ENCODE assay signal across 8 cellular contexts in genomic region chr1:155856257-155856974, GRCh38. TPM values are rescaled to one million over a fixed set of nuclear protein-coding genes. Genes with fewer than 3 reads are reported as not detected.
DNase-seq lines count a peak whose midpoint lies in the region; ATAC-seq and TF ChIP-seq lines count a peak whose summit lies in the region.

No MANE protein-coding gene starts in this region.

- H3K27me3 ChIP-seq in SU-DHL-6 (ENCODE audit: low read length) (no peaks in the 10 kb centered on the region), psoas muscle (ENCODE audit: insufficient read depth in 3 of 3, low read length in 2 of 3) (no peaks in the 10 kb centered on the region)

- H3K27ac ChIP-seq in SU-DHL-6 (ENCODE audit: low read depth, low read length) = peak overlapping the region; percentile 25
- H3K27ac ChIP-seq in psoas muscle = peak overlapping the region; percentile 93

- H3K4me1 ChIP-seq in psoas muscle = peaks cover 15% of the 10 kb centered on the region

- WGBS in psoas muscle, 3 donors = 50 to 58% (median 50%) methylated on average over 18 to 20 of the region's 20 CpGs

- H4K20me1 ChIP-seq in SU-DHL-6 (ENCODE audit: low read depth, low read length) = no peaks in the 10 kb centered on the region

- intact Hi-C loops in psoas muscle (cut with DNase I) = loop anchor here in 1 of 2 donors (5.0 kb wide), 1 partner anchor 56 kb away; the partner anchor contains the start of gene RIT1

- H2AFZ ChIP-seq in SU-DHL-6 (ENCODE audit: low read depth, low read length, severe bottlenecking) = peak overlapping the region; percentile 65

- TF ChIP-seq CTCF in SU-DHL-6 (IDR thresholded peaks at IDR 0.05; ENCODE audit: insufficient read depth, low read length, poor library complexity, severe bottlenecking) (no peak), fibroblast of mammary gland (conservative IDR thresholded peaks at IDR 0.05; ENCODE audit: control insufficient read depth, insufficient read depth, low read depth, low read length) (no peak), psoas muscle (IDR thresholded peaks at IDR 0.05) (no peak)

- peaks cover 3% of the 10 kb centered on the region; the same call in 1 of the 2 replicates for H3K36me3 ChIP-seq in SU-DHL-6 (ENCODE audit: low read length)
- peaks cover 4 to 42% of the 10 kb centered on the region in 2 donors for H3K36me3 ChIP-seq in psoas muscle (ENCODE audit: insufficient read depth in 1 of 2, low read depth in 1 of 2)

- H3K9me3 ChIP-seq in SU-DHL-6 (ENCODE audit: insufficient read depth, low read length) (no peaks in the 10 kb centered on the region), psoas muscle (no peaks in the 10 kb centered on the region)

- ATAC-seq in psoas muscle (no peak), HG03565 (IDR thresholded peaks at IDR 0.05; ENCODE audit: unreplicated experiment) (no peak), HG02870 (IDR thresholded peaks at IDR 0.05; ENCODE audit: unreplicated experiment) (no peak), GM18867 (IDR thresholded peaks at IDR 0.05; ENCODE audit: unreplicated experiment) (no peak)

- H3K4me3 ChIP-seq in GM08714 (ENCODE audit: low read length) = peak overlapping the region; percentile 85
- peak overlapping the region; percentile 91 for H3K4me3 ChIP-seq in SU-DHL-6 (ENCODE audit: insufficient read depth, low read length, poor library complexity, severe bottlenecking)
- peak overlapping the region; percentile 96 for H3K4me3 ChIP-seq in fibroblast of mammary gland (ENCODE audit: control insufficient read depth, low read depth, low read length)
- peak overlapping the region; percentile 87 for H3K4me3 ChIP-seq in psoas muscle

- H3K4me2 ChIP-seq in SU-DHL-6 (ENCODE audit: low read depth, low read length, poor library complexity, severe bottlenecking) = peak overlapping the region; percentile 100

- DNase-seq in fibroblast of mammary gland (ENCODE audit: low read depth) (no peak), psoas muscle (no peak), epidermal melanocyte (ENCODE audit: insufficient read length, low spot score) (no peak)

- no peaks in the 10 kb centered on the region for H3K9me2 ChIP-seq in SU-DHL-6 (replicated peaks; ENCODE audit: insufficient read depth, low read length)

- peaks cover 15% of the 10 kb centered on the region for H3F3A ChIP-seq in SU-DHL-6 (ENCODE audit: insufficient read depth)

- peak overlapping the region; percentile 87 for H3K9ac ChIP-seq in SU-DHL-6 (ENCODE audit: low read length)

- peaks cover 37% of the 10 kb centered on the region for H3K79me2 ChIP-seq in SU-DHL-6 (ENCODE audit: insufficient read depth, low read length)

RNA-seq across cellular contexts. Expression of gene GON4L, which starts 0.6 kb away (rescaled TPM):
- 10 to 100 TPM; 21.0 to 29.9 (median 24.1) TPM for total RNA-seq in psoas muscle
- polyA plus RNA-seq in psoas muscle = 10 to 100 TPM; 10.6 to 16.6 (median 12.0) TPM

RNA-seq across cellular contexts. Expression of gene SYT11, which starts 3.0 kb away (rescaled TPM):
- total RNA-seq in psoas muscle = 1 to 10 TPM; 1.5 to 5.0 (median 3.0) TPM
- 1 to 10 TPM; 2.0 to 4.5 (median 2.8) TPM for polyA plus RNA-seq in psoas muscle

RNA-seq across cellular contexts. Expression of gene RIT1, which starts 54.7 kb away (rescaled TPM):
- 10 to 100 TPM; 11.1 to 16.9 (median 12.8) TPM for total RNA-seq in psoas muscle
- polyA plus RNA-seq in psoas muscle = 10 to 100 TPM in 2 of 3 donors, 1 to 10 TPM in 1; 5.1 to 11.0 (median 10.4) TPM
